17 cellular contexts compared by ENCODE assay signal in the genomic region with DNA sequence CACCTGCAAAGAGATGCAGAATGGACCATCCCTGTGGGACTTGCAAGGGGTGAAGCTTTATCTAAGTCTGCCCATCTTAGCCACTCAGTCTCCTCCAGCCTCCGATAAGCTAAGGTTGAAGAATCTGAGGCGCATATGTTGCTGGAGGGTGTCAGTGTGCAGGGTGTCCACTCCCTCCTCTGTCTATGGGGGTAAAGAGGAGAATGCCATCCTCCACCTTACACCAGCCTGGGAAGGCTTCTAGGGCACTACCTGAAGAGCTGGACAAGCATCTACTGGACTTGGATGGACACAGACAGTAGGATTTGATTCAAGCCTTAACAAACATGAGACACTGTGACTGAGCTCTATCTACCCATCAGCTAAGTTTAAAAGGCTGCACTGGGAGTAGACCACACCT. TPM values are rescaled to one million over a fixed set of nuclear protein-coding genes. Genes with fewer than 3 reads are reported as not detected.
DNase-seq lines count a peak whose midpoint lies in the region; ATAC-seq and TF ChIP-seq lines count a peak whose summit lies in the region.
"Had no signal": no experiment of that assay in that cellular context is flagged by ENCODE, and none has a peak within 500 bp of the region (broad histone marks: within the 10 kb centered on the region; RNA-seq: fewer than 3 reads in every experiment).

No MANE protein-coding gene starts in this region.

- H3K4me1 Mint-ChIP-seq in activated CD8-positive, alpha-beta T cell treated with anti-CD3 and anti-CD28 coated beads for 36 hours (ENCODE audit: low read depth): peaks cover 65% of the 10 kb centered on the region
- H3K4me1 Mint-ChIP-seq in activated CD8-positive, alpha-beta T cell treated with anti-CD3 and anti-CD28 coated beads, Interleukin-2, amount 10 ng/mL, durations not matched to agents 7 days and 5 days (ENCODE audit: low read depth): peaks cover 65% of the 10 kb centered on the region
- H3K4me1 Mint-ChIP-seq in CD4-positive, alpha-beta T cell (ENCODE audit: low read depth): peaks cover 84% of the 10 kb centered on the region
- peaks cover 46% of the 10 kb centered on the region for H3K4me1 Mint-ChIP-seq in activated T-helper 17 cell treated with anti-CD3 and anti-CD28 coated beads, Interleukin-2, amount 50 U/mL, for 72 hours
- peaks cover 62 to 99% (median 85%) of the 10 kb centered on the region in 7 donors for H3K4me1 Mint-ChIP-seq in naive thymus-derived CD4-positive, alpha-beta T cell

- H3K27me3 Mint-ChIP-seq in activated CD8-positive, alpha-beta T cell treated with anti-CD3 and anti-CD28 coated beads for 36 hours: no peaks in the 10 kb centered on the region
- no peaks in the 10 kb centered on the region for H3K27me3 Mint-ChIP-seq in activated CD8-positive, alpha-beta T cell treated with anti-CD3 and anti-CD28 coated beads, Interleukin-2, amount 10 ng/mL, durations not matched to agents 7 days and 5 days (ENCODE audit: low read depth)
- H3K27me3 Mint-ChIP-seq in CD4-positive, alpha-beta T cell: no peaks in the 10 kb centered on the region
- H3K27me3 Mint-ChIP-seq in activated T-helper 17 cell treated with anti-CD3 and anti-CD28 coated beads, Interleukin-2, amount 50 U/mL, for 72 hours: no peaks in the 10 kb centered on the region
- no peaks in the 10 kb centered on the region for H3K27me3 Mint-ChIP-seq in naive thymus-derived CD4-positive, alpha-beta T cell

- no peaks in the 10 kb centered on the region for H3K9me3 Mint-ChIP-seq in activated CD8-positive, alpha-beta T cell treated with anti-CD3 and anti-CD28 coated beads for 36 hours
- no peaks in the 10 kb centered on the region for H3K9me3 Mint-ChIP-seq in activated CD8-positive, alpha-beta T cell treated with anti-CD3 and anti-CD28 coated beads, Interleukin-2, amount 10 ng/mL, durations not matched to agents 7 days and 5 days (ENCODE audit: insufficient read depth)
- H3K9me3 Mint-ChIP-seq in CD4-positive, alpha-beta T cell: no peaks in the 10 kb centered on the region
- H3K9me3 Mint-ChIP-seq in activated T-helper 17 cell treated with anti-CD3 and anti-CD28 coated beads, Interleukin-2, amount 50 U/mL, for 72 hours: no peaks in the 10 kb centered on the region
- H3K9me3 Mint-ChIP-seq in naive thymus-derived CD4-positive, alpha-beta T cell: peaks cover 0 to 4% (median 0%) of the 10 kb centered on the region in 11 donors

- H3K36me3 ChIP-seq in naive thymus-derived CD4-positive, alpha-beta T cell (ENCODE audit: control insufficient read depth in 2 of 3, insufficient read depth in 3 of 3, low read length in 3 of 3): peaks cover 1 to 30% (median 4%) of the 10 kb centered on the region in 3 experiments
- peaks cover 8% of the 10 kb centered on the region for H3K36me3 ChIP-seq in A673 (ENCODE audit: insufficient read depth, low read length, poor library complexity, severe bottlenecking)

- TF ChIP-seq CTCF in activated CD8-positive, alpha-beta T cell treated with anti-CD3 and anti-CD28 coated beads for 36 hours (IDR thresholded peaks at IDR 0.05): no peak
- TF ChIP-seq CTCF in CD4-positive, alpha-beta T cell (IDR thresholded peaks at IDR 0.05): no peak
- TF ChIP-seq CTCF in A673 (conservative IDR thresholded peaks at IDR 0.05; ENCODE audit: low read depth, low read length) (no peak), GM13976 (IDR thresholded peaks at IDR 0.05; ENCODE audit: borderline replicate concordance, control extremely low read depth, extremely low read depth, insufficient read depth, missing control alignments) (no peak)

- peaks cover 51% of the 10 kb centered on the region for H3K36me3 Mint-ChIP-seq in activated CD8-positive, alpha-beta T cell treated with anti-CD3 and anti-CD28 coated beads for 36 hours (ENCODE audit: low read depth)
- peaks cover 62% of the 10 kb centered on the region for H3K36me3 Mint-ChIP-seq in activated CD8-positive, alpha-beta T cell treated with anti-CD3 and anti-CD28 coated beads, Interleukin-2, amount 10 ng/mL, durations not matched to agents 7 days and 5 days (ENCODE audit: low read depth)
- H3K36me3 Mint-ChIP-seq in CD4-positive, alpha-beta T cell (ENCODE audit: low read depth): peaks cover 84% of the 10 kb centered on the region
- H3K36me3 Mint-ChIP-seq in activated T-helper 17 cell treated with anti-CD3 and anti-CD28 coated beads, Interleukin-2, amount 50 U/mL, for 72 hours (ENCODE audit: low read depth): peaks cover 94% of the 10 kb centered on the region
- peaks cover 5 to 55% (median 30%) of the 10 kb centered on the region in 5 donors for H3K36me3 Mint-ChIP-seq in naive thymus-derived CD4-positive, alpha-beta T cell

- no peak for ATAC-seq in activated CD8-positive, alpha-beta T cell treated with anti-CD3 and anti-CD28 coated beads for 36 hours
- ATAC-seq in activated CD8-positive, alpha-beta T cell treated with anti-CD3 and anti-CD28 coated beads, Interleukin-2, amount 10 ng/mL, durations not matched to agents 7 days and 5 days: no peak
- ATAC-seq in CD4-positive, alpha-beta T cell (ENCODE audit: poor library complexity): no peak
- no peak for ATAC-seq in activated T-helper 17 cell treated with anti-CD3 and anti-CD28 coated beads, Interleukin-2, amount 50 U/mL, for 72 hours (replicated peaks)
- ATAC-seq in naive thymus-derived CD4-positive, alpha-beta T cell: no peak
- no peak for ATAC-seq in GM18868 (IDR thresholded peaks at IDR 0.05; ENCODE audit: unreplicated experiment)
- ATAC-seq: PC-3 had no signal

- H3K9me3 ChIP-seq in CD4-positive, alpha-beta T cell (ENCODE audit: control insufficient read depth, low read length): no peaks in the 10 kb centered on the region
- H3K9me3 ChIP-seq in naive thymus-derived CD4-positive, alpha-beta T cell (ENCODE audit: control insufficient read depth in 2 of 3, low read length in 3 of 3): no peaks in the 10 kb centered on the region
- H3K9me3 ChIP-seq in A673 (ENCODE audit: low read depth, low read length, poor library complexity, severe bottlenecking): no peaks in the 10 kb centered on the region
- H3K9me3 ChIP-seq: BLaER1, MG63 had no signal

- CTCF ChIA-PET in activated CD8-positive, alpha-beta T cell treated with anti-CD3 and anti-CD28 coated beads for 36 hours (lab: Charles Lee): interaction anchor here (1.1 to 2.6 kb wide), 8 partner anchors 8 to 118 kb away, joined by 3 to 16 read pairs (median 4); no protein-coding TSS in a partner anchor
- CTCF ChIA-PET in activated CD8-positive, alpha-beta T cell treated with anti-CD3 and anti-CD28 coated beads, Interleukin-2, amount 10 ng/mL, durations not matched to agents 7 days and 5 days (lab: Charles Lee): interaction anchor here (0.8 to 6.0 kb wide), 6 partner anchors 15 to 260 kb away, joined by 3 to 39 read pairs (median 6); no protein-coding TSS in a partner anchor
- CTCF ChIA-PET in CD4-positive, alpha-beta T cell (lab: Charles Lee): interaction anchor here (0.6 to 1.0 kb wide), 2 partner anchors 10 to 16 kb away, joined by 3 read pairs; no protein-coding TSS in a partner anchor
- CTCF ChIA-PET in naive thymus-derived CD4-positive, alpha-beta T cell (lab: Charles Lee): interaction anchor here (0.6 to 3.6 kb wide), 6 partner anchors 9 to 90 kb away, joined by 3 to 22 read pairs (median 5); no protein-coding TSS in a partner anchor
- CTCF ChIA-PET in A673 (lab: Charles Lee): no interaction called here

- no peak for DNase-seq in activated CD8-positive, alpha-beta T cell treated with anti-CD3 and anti-CD28 coated beads for 36 hours
- no peak for DNase-seq in activated CD8-positive, alpha-beta T cell treated with anti-CD3 and anti-CD28 coated beads, Interleukin-2, amount 10 ng/mL, durations not matched to agents 7 days and 5 days
- DNase-seq in CD4-positive, alpha-beta T cell: no peak
- DNase-seq in naive thymus-derived CD4-positive, alpha-beta T cell: no peak
- DNase-seq in A673 (ENCODE audit: low spot score) (no peak), GM13976 (ENCODE audit: low spot score) (no peak)
- DNase-seq: COR-L47, MG63, NCI-H1092 treated with DMSO at 0.1 percent for 48 hours, NCI-H2081 treated with DMSO at 0.1 percent for 48 hours, NCI-H510A, NCI-H774, PC-3 had no signal

- intact Hi-C loops in activated CD8-positive, alpha-beta T cell treated with anti-CD3 and anti-CD28 coated beads for 36 hours (cut with micrococcal nuclease): no loop called here
- intact Hi-C loops in CD4-positive, alpha-beta T cell (cut with DNase I, micrococcal nuclease): loop anchor here in 1 of 2 experiments (2.0 kb wide), 1 partner anchor 15 kb away; no protein-coding TSS in a partner anchor
- intact Hi-C loops in naive thymus-derived CD4-positive, alpha-beta T cell (cut with micrococcal nuclease): loop anchor here in 1 of 2 donors (2.0 kb wide), 1 partner anchor 15 kb away; no protein-coding TSS in a partner anchor
- intact Hi-C loops in A673 (cut with micrococcal nuclease; ENCODE audit: unreplicated experiment): no loop called here

- POLR2A ChIA-PET in activated CD8-positive, alpha-beta T cell treated with anti-CD3 and anti-CD28 coated beads for 36 hours (lab: Charles Lee): interaction anchor here (0.8 to 1.2 kb wide), 4 partner anchors 9 to 44 kb away, joined by 3 to 4 read pairs (median 4); no protein-coding TSS in a partner anchor
- POLR2A ChIA-PET in activated CD8-positive, alpha-beta T cell treated with anti-CD3 and anti-CD28 coated beads, Interleukin-2, amount 10 ng/mL, durations not matched to agents 7 days and 5 days (lab: Charles Lee): interaction anchor here (0.6 to 1.3 kb wide), 2 partner anchors 8 to 204 kb away, joined by 3 to 4 read pairs; no protein-coding TSS in a partner anchor
- POLR2A ChIA-PET in CD4-positive, alpha-beta T cell (lab: Charles Lee): interaction anchor here (1.1 to 2.9 kb wide), 3 partner anchors 15 to 46 kb away, joined by 3 to 8 read pairs (median 3); no protein-coding TSS in a partner anchor
- POLR2A ChIA-PET in naive thymus-derived CD4-positive, alpha-beta T cell (lab: Charles Lee): interaction anchor here (0.7 to 1.3 kb wide), 4 partner anchors 13 to 40 kb away, joined by 3 to 4 read pairs (median 3); no protein-coding TSS in a partner anchor
- POLR2A ChIA-PET in A673 (lab: Charles Lee; ENCODE audit: low non-redundant PET): no interaction called here

- no peaks in the 10 kb centered on the region for H3K27me3 ChIP-seq in CD4-positive, alpha-beta T cell (ENCODE audit: control insufficient read depth, insufficient read depth, low read length)
- H3K27me3 ChIP-seq in naive thymus-derived CD4-positive, alpha-beta T cell (ENCODE audit: control insufficient read depth in 2 of 2, insufficient read depth in 2 of 2, low read length in 2 of 2): no peaks in the 10 kb centered on the region
- H3K27me3 ChIP-seq in A673 (replicated peaks; ENCODE audit: insufficient read depth, low read depth, low read length, poor library complexity): no peaks in the 10 kb centered on the region
- H3K27me3 ChIP-seq: BLaER1, MG63 had no signal

- H3K4me3 Mint-ChIP-seq in activated CD8-positive, alpha-beta T cell treated with anti-CD3 and anti-CD28 coated beads for 36 hours: no peak overlapping the region
- H3K4me3 Mint-ChIP-seq in activated CD8-positive, alpha-beta T cell treated with anti-CD3 and anti-CD28 coated beads, Interleukin-2, amount 10 ng/mL, durations not matched to agents 7 days and 5 days: no peak overlapping the region
- H3K4me3 Mint-ChIP-seq in CD4-positive, alpha-beta T cell: no peak overlapping the region
- H3K4me3 Mint-ChIP-seq in activated T-helper 17 cell treated with anti-CD3 and anti-CD28 coated beads, Interleukin-2, amount 50 U/mL, for 72 hours: no peak overlapping the region
- H3K4me3 Mint-ChIP-seq in naive thymus-derived CD4-positive, alpha-beta T cell: peak overlapping the region in 4 of 10 donors; percentile 9 to 58 (median 42)

- H3K4me1 ChIP-seq in naive thymus-derived CD4-positive, alpha-beta T cell (ENCODE audit: control insufficient read depth in 2 of 2, insufficient read depth in 2 of 2, low read length in 2 of 2): peaks cover 0 to 51% of the 10 kb centered on the region in 2 donors
- H3K4me1 ChIP-seq in A673 (ENCODE audit: insufficient read depth, low read length, poor library complexity, severe bottlenecking): peaks cover 3% of the 10 kb centered on the region

- BruUV-seq in A673 (replicated peaks; lab: Mats Ljungman, UMichigan): no TSS peak

- H3K27ac ChIP-seq in CD4-positive, alpha-beta T cell (ENCODE audit: low read depth, low read length): no peak overlapping the region
- no peak overlapping the region for H3K27ac ChIP-seq in naive thymus-derived CD4-positive, alpha-beta T cell (ENCODE audit: low read depth, low read length)
- no peak overlapping the region for H3K27ac ChIP-seq in A673 (ENCODE audit: low read depth, low read length, poor library complexity, severe bottlenecking)
- H3K27ac ChIP-seq: 22Rv1, BLaER1 had no signal

- no peak overlapping the region for H3K4me3 ChIP-seq in naive thymus-derived CD4-positive, alpha-beta T cell (ENCODE audit: low read length)
- no peak overlapping the region for H3K4me3 ChIP-seq in A673 (ENCODE audit: low read depth, low read length, poor library complexity, severe bottlenecking)
- H3K4me3 ChIP-seq: BLaER1, MG63 had no signal

- peak overlapping the region; percentile 30 for H3K27ac Mint-ChIP-seq in activated CD8-positive, alpha-beta T cell treated with anti-CD3 and anti-CD28 coated beads for 36 hours
- no peak overlapping the region for H3K27ac Mint-ChIP-seq in activated CD8-positive, alpha-beta T cell treated with anti-CD3 and anti-CD28 coated beads, Interleukin-2, amount 10 ng/mL, durations not matched to agents 7 days and 5 days
- peak overlapping the region; percentile 73 for H3K27ac Mint-ChIP-seq in CD4-positive, alpha-beta T cell
- peak overlapping the region; percentile 15 for H3K27ac Mint-ChIP-seq in activated T-helper 17 cell treated with anti-CD3 and anti-CD28 coated beads, Interleukin-2, amount 50 U/mL, for 72 hours
- peak overlapping the region in 7 of 9 donors; percentile 9 to 81 (median 72) for H3K27ac Mint-ChIP-seq in naive thymus-derived CD4-positive, alpha-beta T cell

- in situ Hi-C loops in GM13976 (cut with MboI; ENCODE audit: low sequenced_read_pairs, unreplicated experiment): no loop called here

RNA-seq across cellular contexts. Expression of gene TMEM123, which starts 46.5 kb away (rescaled TPM):
- 100 to 1,000 TPM; 234 to 235 TPM for total RNA-seq in activated CD8-positive, alpha-beta T cell treated with anti-CD3 and anti-CD28 coated beads for 36 hours
- total RNA-seq in activated CD8-positive, alpha-beta T cell treated with anti-CD3 and anti-CD28 coated beads, Interleukin-2, amount 10 ng/mL, durations not matched to agents 7 days and 5 days: 100 to 1,000 TPM; 434 to 461 TPM
- 100 to 1,000 TPM; 288 to 307 TPM for total RNA-seq in CD4-positive, alpha-beta T cell
- total RNA-seq in activated T-helper 17 cell treated with anti-CD3 and anti-CD28 coated beads, Interleukin-2, amount 50 U/mL, for 72 hours: 100 to 1,000 TPM; 140 to 209 TPM
- 100 to 1,000 TPM; 270 to 495 (median 437) TPM for total RNA-seq in naive thymus-derived CD4-positive, alpha-beta T cell
- polyA plus RNA-seq in naive thymus-derived CD4-positive, alpha-beta T cell: 100 to 1,000 TPM; 811 to 922 TPM
- 210 and 214 TPM in 2 replicates for total RNA-seq in A673 (2021)

RNA-seq across cellular contexts. Expression of gene BIRC2, which starts 59.1 kb away (rescaled TPM):
- total RNA-seq in activated CD8-positive, alpha-beta T cell treated with anti-CD3 and anti-CD28 coated beads for 36 hours: 10 to 100 TPM; 29.8 to 32.9 TPM
- 10 to 100 TPM; 28.3 to 30.4 TPM for total RNA-seq in activated CD8-positive, alpha-beta T cell treated with anti-CD3 and anti-CD28 coated beads, Interleukin-2, amount 10 ng/mL, durations not matched to agents 7 days and 5 days
- total RNA-seq in CD4-positive, alpha-beta T cell: 100 to 1,000 TPM; 107 to 109 TPM
- 10 to 100 TPM; 27.3 to 60.9 TPM for total RNA-seq in activated T-helper 17 cell treated with anti-CD3 and anti-CD28 coated beads, Interleukin-2, amount 50 U/mL, for 72 hours
- total RNA-seq in naive thymus-derived CD4-positive, alpha-beta T cell: 100 to 1,000 TPM in 1 of 5 experiments, 10 to 100 TPM in 4; 37.5 to 103 (median 72.0) TPM
- 10 to 100 TPM; 35.2 to 42.8 TPM for polyA plus RNA-seq in naive thymus-derived CD4-positive, alpha-beta T cell
- total RNA-seq in A673 (2021): 32.0 and 36.3 TPM in 2 replicates
